11 cellular contexts compared by ENCODE assay signal in the genomic region with DNA sequence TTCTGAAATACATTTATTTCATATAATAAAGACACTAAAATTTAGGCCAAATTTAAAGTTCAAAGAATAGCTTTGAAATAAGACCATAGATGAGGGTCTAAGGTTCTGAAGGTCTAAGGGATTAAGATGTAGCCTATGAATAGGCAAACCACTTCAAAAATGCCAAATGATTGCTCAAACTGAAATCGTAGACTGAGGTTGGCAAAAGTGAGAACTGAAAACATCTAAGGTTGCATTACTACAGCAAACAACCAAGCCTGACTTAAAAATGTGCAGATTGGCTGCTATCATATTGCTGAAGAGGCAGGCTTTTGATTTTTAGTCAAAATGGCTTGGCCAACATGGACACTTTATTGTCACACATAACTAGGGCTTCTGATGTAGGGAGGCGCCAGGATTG. TPM values are rescaled to one million over a fixed set of nuclear protein-coding genes. Genes with fewer than 3 reads are reported as not detected.
DNase-seq lines count a peak whose midpoint lies in the region; ATAC-seq lines count a peak whose summit lies in the region.
"Had no signal": no experiment of that assay in that cellular context is flagged by ENCODE, and none has a peak within 500 bp of the region (broad histone marks: within the 10 kb centered on the region; RNA-seq: fewer than 3 reads in every experiment).

No MANE protein-coding gene starts in this region.

- no peak overlapping the region for H2AFZ ChIP-seq in GM23248

- no peak overlapping the region for H3K27ac ChIP-seq in GM23248
- H3K27ac ChIP-seq: stomach had no signal

- H3K9ac ChIP-seq in GM23248, result no peak overlapping the region

- H3K36me3 Mint-ChIP-seq in activated T-helper 17 cell treated with anti-CD3 and anti-CD28 coated beads, Interleukin-2, amount 50 U/mL, for 72 hours (ENCODE audit: low read depth), result no peaks in the 10 kb centered on the region

- no peaks in the 10 kb centered on the region for H3F3A ChIP-seq in GM23248 (ENCODE audit: insufficient read depth)

- no peaks in the 10 kb centered on the region for H3K9me3 ChIP-seq in GM23248 (ENCODE audit: low read depth)
- H3K9me3 ChIP-seq: stomach had no signal

- in situ Hi-C loops in GM23248 (cut with MboI), result no loop called here

- H3K27me3 Mint-ChIP-seq in activated T-helper 17 cell treated with anti-CD3 and anti-CD28 coated beads, Interleukin-2, amount 50 U/mL, for 72 hours, result no peaks in the 10 kb centered on the region

- H3K79me2 ChIP-seq in GM23248 (ENCODE audit: insufficient read depth), result no peaks in the 10 kb centered on the region

- H3K27ac Mint-ChIP-seq in activated T-helper 17 cell treated with anti-CD3 and anti-CD28 coated beads, Interleukin-2, amount 50 U/mL, for 72 hours, result no peak overlapping the region
- H3K27ac Mint-ChIP-seq: nephron progenitor cell had no signal

- no peaks in the 10 kb centered on the region for H3K4me1 ChIP-seq in GM23248 (ENCODE audit: insufficient read depth)
- H3K4me1 ChIP-seq: stomach had no signal

- no peak for DNase-seq in GM23248
- DNase-seq in SKM-1 treated with dmso at 0.1 percent for 144 hours (lab: John Stamatoyannopoulos, UW; ENCODE audit: unreplicated experiment), result no peak
- no peak for DNase-seq in NCI-H82 (lab: John Stamatoyannopoulos, UW)
- no peak for DNase-seq in NCI-H1105 (lab: John Stamatoyannopoulos, UW)
- DNase-seq: Calu3, nephron progenitor cell, stomach had no signal

- peak; percentile 95 for ATAC-seq in GM18870 (IDR thresholded peaks at IDR 0.05; ENCODE audit: unreplicated experiment)
- peak; percentile 81 for ATAC-seq in GM21515 (IDR thresholded peaks at IDR 0.05; ENCODE audit: unreplicated experiment)
- ATAC-seq in HG03103 (IDR thresholded peaks at IDR 0.05; ENCODE audit: low read depth, unreplicated experiment), result peak; percentile 81
- ATAC-seq in activated T-helper 17 cell treated with anti-CD3 and anti-CD28 coated beads, Interleukin-2, amount 50 U/mL, for 72 hours (replicated peaks), result peak; percentile 83

- H3K27me3 ChIP-seq in GM23248 (replicated peaks; ENCODE audit: insufficient read depth), result no peaks in the 10 kb centered on the region
- H3K27me3 ChIP-seq: stomach had no signal

- no peaks in the 10 kb centered on the region for H4K20me1 ChIP-seq in GM23248 (ENCODE audit: insufficient read depth)

- no peaks in the 10 kb centered on the region for H3K9me2 ChIP-seq in GM23248 (ENCODE audit: insufficient read depth)

- 43 to 50% methylated on average over 2 of the region's 2 CpGs for WGBS in GM23248 (ENCODE audit: low coverage in 1 of 2, low lambda C conversion rate in 2 of 2, missing lambda C conversion rate in 2 of 2), 2 experiments

- no peaks in the 10 kb centered on the region for H3K9me3 Mint-ChIP-seq in activated T-helper 17 cell treated with anti-CD3 and anti-CD28 coated beads, Interleukin-2, amount 50 U/mL, for 72 hours

- no peaks in the 10 kb centered on the region for H3K36me3 ChIP-seq in GM23248 (ENCODE audit: low read depth)
- H3K36me3 ChIP-seq: stomach had no signal

- peak overlapping the region; percentile 5 for H3K4me3 Mint-ChIP-seq in activated T-helper 17 cell treated with anti-CD3 and anti-CD28 coated beads, Interleukin-2, amount 50 U/mL, for 72 hours
- H3K4me3 Mint-ChIP-seq: nephron progenitor cell had no signal

- H3K4me3 ChIP-seq in GM23248, result no peak overlapping the region
- H3K4me3 ChIP-seq: stomach had no signal

- peaks cover 10% of the 10 kb centered on the region for H3K4me1 Mint-ChIP-seq in activated T-helper 17 cell treated with anti-CD3 and anti-CD28 coated beads, Interleukin-2, amount 50 U/mL, for 72 hours
- H3K4me1 Mint-ChIP-seq: nephron progenitor cell had no signal

- no peak overlapping the region for H3K4me2 ChIP-seq in GM23248 (ENCODE audit: unreplicated experiment)

RNA-seq across cellular contexts. Expression of gene NDNF, which starts 41.3 kb away (rescaled TPM):
- total RNA-seq in activated T-helper 17 cell treated with anti-CD3 and anti-CD28 coated beads, Interleukin-2, amount 50 U/mL, for 72 hours, result 1 to 10 TPM in 1 of 2 donors, under 1 TPM in 1; 0.13 to 2.5 TPM
- 1.9 and 3.4 TPM in 2 replicates for total RNA-seq in GM23248 (2014; rRNA removed; shearing (Covaris generic))
- 3.1 and 4.5 TPM in 2 replicates for polyA plus RNA-seq in GM23248 (2016; fragmentation: Nextera tagmentation; extraction: Ambion mirVana)

RNA-seq across cellular contexts. Expression of gene TNIP3, which starts 50.4 kb away (rescaled TPM):
- 1 to 10 TPM; 3.6 to 7.5 TPM for total RNA-seq in activated T-helper 17 cell treated with anti-CD3 and anti-CD28 coated beads, Interleukin-2, amount 50 U/mL, for 72 hours
- total RNA-seq in GM23248 (2014; rRNA removed; shearing (Covaris generic)), result 0.76 and 1.4 TPM in 2 replicates
- polyA plus RNA-seq in GM23248 (2016; fragmentation: Nextera tagmentation; extraction: Ambion mirVana), result 2.2 TPM in 2 replicates
- total RNA-seq: Calu3 had no signal
